Comparison of ENCODE assay signal across 8 cellular contexts in the genomic region with DNA sequence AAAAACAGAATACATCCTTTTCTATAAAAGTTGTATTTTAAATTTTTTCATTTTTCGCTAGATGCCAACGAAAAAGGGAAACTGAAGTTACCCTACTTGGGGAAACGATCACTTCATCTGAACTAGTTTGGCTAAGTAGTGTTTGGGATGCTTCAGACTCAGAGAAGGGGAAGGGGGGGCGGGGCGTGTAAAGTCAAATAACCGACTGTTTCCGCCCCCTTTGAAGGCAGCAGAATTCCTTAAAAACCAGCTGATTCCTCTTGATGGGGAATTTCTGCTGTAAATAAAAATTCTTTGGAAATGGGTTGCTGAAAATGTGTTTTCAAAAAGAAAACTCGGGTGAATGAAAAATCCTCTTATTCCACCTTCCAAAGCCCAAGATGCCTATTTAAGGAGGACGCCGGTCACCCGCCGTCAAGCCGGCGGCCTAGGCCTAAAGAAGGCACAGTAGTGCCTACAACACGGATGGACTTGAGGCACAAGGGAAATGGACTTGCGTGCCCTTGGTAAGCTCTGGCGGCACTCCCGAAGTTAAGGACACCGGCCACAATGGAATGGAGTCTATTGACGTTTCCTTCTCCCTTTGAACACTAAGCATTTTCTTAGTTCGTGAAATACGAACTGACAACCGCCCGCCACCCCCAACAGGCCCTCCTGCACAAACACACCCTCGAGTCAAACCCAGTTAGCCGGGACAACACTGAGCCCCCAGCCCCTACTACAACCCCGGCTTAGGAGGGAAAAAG. TPM values are rescaled to one million over a fixed set of nuclear protein-coding genes. Genes with fewer than 3 reads are reported as not detected.
DNase-seq lines count a peak whose midpoint lies in the region; ATAC-seq and TF ChIP-seq lines count a peak whose summit lies in the region.

No MANE protein-coding gene starts in this region.

- TF ChIP-seq POLR2A in body of pancreas (IDR thresholded peaks at IDR 0.05), result peak in 2 of 3 donors; percentile 30 to 50

- H3K27me3 ChIP-seq in body of pancreas, result no peaks in the 10 kb centered on the region

- DNase-seq in DMS53 treated with DMSO at 0.1 percent for 48 hours (lab: John Stamatoyannopoulos, UW; ENCODE audit: unreplicated experiment) (peak; percentile 68), SHP77 treated with DMSO at 0.1 percent for 48 hours (lab: John Stamatoyannopoulos, UW) (peak; percentile 15), body of pancreas (peak; percentile 61 to 80 (median 74)), hypothalamus (lab: John Stamatoyannopoulos, UW) (peak in 35 of 51 donors; percentile 12 to 65 (median 38)), putamen (ENCODE audit: low spot score) (peak; percentile 43)
- peak; percentile 35 for DNase-seq in Jurkat, Clone E6-1 (ENCODE audit: low read depth, low spot score)

- 4 to 7% methylated on average over 22 to 27 of the region's 27 CpGs for WGBS in body of pancreas, 2 donors

- peak overlapping the region; percentile 67 for H3K4me3 ChIP-seq in Jurkat, Clone E6-1 (ENCODE audit: low read length)
- H3K4me3 ChIP-seq in body of pancreas, result peak overlapping the region; percentile 81 to 99

- no peaks in the 10 kb centered on the region for H3K36me3 ChIP-seq in body of pancreas (replicated peaks in 1 of 2; ENCODE audit: insufficient read depth in 1 of 2, low read depth in 2 of 2)

- peak; percentile 34 for ATAC-seq in body of pancreas
- no peak for ATAC-seq in HG02588 (IDR thresholded peaks at IDR 0.05; ENCODE audit: unreplicated experiment)
- ATAC-seq in GM18867 (IDR thresholded peaks at IDR 0.05; ENCODE audit: unreplicated experiment), result no peak

- no peak for TF ChIP-seq CTCF in body of pancreas (IDR thresholded peaks at IDR 0.05)

- peaks cover 40% of the 10 kb centered on the region for H3K4me1 ChIP-seq in body of pancreas

- peak overlapping the region; percentile 94 to 99 (median 97) for H3K27ac ChIP-seq in body of pancreas

- intact Hi-C loops in body of pancreas (cut with DNase I), result no loop called here

- no peaks in the 10 kb centered on the region for H3K9me3 ChIP-seq in body of pancreas

RNA-seq across cellular contexts. Expression of a gene that starts 2.0 kb away (rescaled TPM):
- polyA plus RNA-seq in Jurkat, Clone E6-1 (2012; ENCODE audit: insufficient read depth, insufficient read length), result 38.0 TPM
- total RNA-seq in body of pancreas, result 10 to 100 TPM; 37.1 to 55.4 TPM

Comparison
In these comparisons a context has a peak if more than half of its experiments do, and no peak if none do; other contexts are left out.
1. DNase-seq: peak in every context shown above with its lines; median percentile 74 in body of pancreas; 68 in DMS53 treated with DMSO at 0.1 percent for 48 hours; 43 in putamen; 38 in hypothalamus; 35 in Jurkat, Clone E6-1; 15 in SHP77 treated with DMSO at 0.1 percent for 48 hours.